23 cellular contexts compared by ENCODE assay signal in genomic region chr1:14949270-14949835, GRCh38.
A peak's percentile ranks its signal among the peaks of the same experiment; 100 is the strongest.
DNase-seq lines count a peak whose midpoint lies in the region; ATAC-seq, FAIRE-seq and TF ChIP-seq lines count a peak whose summit lies in the region.
"Had no signal": no experiment of that assay in that cellular context is flagged by ENCODE, and none has a peak within 500 bp of the region (broad histone marks: within the 10 kb centered on the region; RNA-seq: fewer than 3 reads in every experiment).

No MANE protein-coding gene starts in this region.

- H3K36me3 ChIP-seq in H7 (replicated peaks; ENCODE audit: control insufficient read depth, insufficient read depth, low read length) (no peaks in the 10 kb centered on the region), kidney (ENCODE audit: control insufficient read depth in 1 of 2, insufficient read depth in 2 of 2, low read length in 2 of 2) (no peaks in the 10 kb centered on the region), spleen (peaks cover 0 to 9% (median 0%) of the 10 kb centered on the region in 6 donors)
- H3K36me3 ChIP-seq: adrenal gland, SJSA1 had no signal

- 70 to 95% (median 81%) methylated on average over 6 of the region's 6 CpGs for WGBS in spleen, 5 donors

- H3K4me1 ChIP-seq in kidney (ENCODE audit: control insufficient read depth in 1 of 2, insufficient read depth in 1 of 2, low read depth in 1 of 2, low read length in 2 of 2): peaks cover 59 to 72% of the 10 kb centered on the region in 2 donors
- peaks cover 12 to 100% (median 54%) of the 10 kb centered on the region in 6 donors for H3K4me1 ChIP-seq in spleen

- H3K27ac Mint-ChIP-seq in WTC11 (peak overlapping the region; percentile 46; the same call in 1 of the 2 replicates), type B pancreatic cell (no peak overlapping the region)
- H3K27ac Mint-ChIP-seq: activated naive CD4-positive, alpha-beta T cell treated with anti-CD3 and anti-CD28 coated beads for 36 hours; HFFc6; stimulated activated naive CD8-positive, alpha-beta T cell treated with anti-CD3 and anti-CD28 coated beads, Interleukin-15, Interleukin-2, amounts not matched to agents 100 ng/mL and 50 ng/mL, for 24 hours had no signal

- intact Hi-C loops in kidney (cut with DNase I) (no loop called here), spleen (cut with DNase I; ENCODE audit: low total_unique reads) (no loop called here)

- ATAC-seq in WTC11: no peak
- ATAC-seq in GM21423 (IDR thresholded peaks at IDR 0.05; ENCODE audit: unreplicated experiment): no peak
- no peak for ATAC-seq in HG02973 (IDR thresholded peaks at IDR 0.05; ENCODE audit: unreplicated experiment)
- ATAC-seq: left cardiac atrium, psoas muscle had no signal

- FAIRE-seq in kidney (lab: Jason Lieb, UNC): no peak
- FAIRE-seq: frontal cortex had no signal

- TF ChIP-seq CTCF in WTC11 (IDR thresholded peaks at IDR 0.05) (no peak), kidney (IDR thresholded peaks at IDR 0.05; ENCODE audit: borderline replicate concordance, extremely low read depth, insufficient read depth) (no peak), spleen (IDR thresholded peaks at IDR 0.05 in 8 of 11, conservative IDR thresholded peaks at IDR 0.05 in 3 of 11) (no peak), type B pancreatic cell (conservative IDR thresholded peaks at IDR 0.05) (no peak)

- H3K9me3 ChIP-seq in kidney (ENCODE audit: control insufficient read depth in 1 of 2, low read length in 2 of 2) (no peaks in the 10 kb centered on the region), spleen (peaks cover 0 to 9% (median 5%) of the 10 kb centered on the region in 8 donors)
- H3K9me3 ChIP-seq: adrenal gland, psoas muscle, SJSA1 had no signal

- POLR2A ChIA-PET in WTC11 (lab: Charles Lee): no interaction called here

- H3K4me3 Mint-ChIP-seq in WTC11 (no peak overlapping the region), type B pancreatic cell (no peak overlapping the region)
- H3K4me3 Mint-ChIP-seq: activated naive CD4-positive, alpha-beta T cell treated with anti-CD3 and anti-CD28 coated beads for 36 hours; HFFc6; stimulated activated naive CD8-positive, alpha-beta T cell treated with anti-CD3 and anti-CD28 coated beads, Interleukin-15, Interleukin-2, amounts not matched to agents 100 ng/mL and 50 ng/mL, for 24 hours had no signal

- no peak for TF ChIP-seq POLR2A in spleen (IDR thresholded peaks at IDR 0.05)

- H3K27ac ChIP-seq in kidney (ENCODE audit: low read depth in 2 of 2, low read length in 2 of 2) (peak overlapping the region; percentile 49 to 65), spleen (peak overlapping the region; percentile 3 to 89 (median 81))
- H3K27ac ChIP-seq: BLaER1 treated with 17β-estradiol and CSF1 and Interleukin-3, amounts not matched to agents 10 nM and 100 nM; psoas muscle; SJSA1 had no signal

- H3K4me1 Mint-ChIP-seq in WTC11: peaks cover 45% of the 10 kb centered on the region
- peaks cover 28% of the 10 kb centered on the region for H3K4me1 Mint-ChIP-seq in type B pancreatic cell (ENCODE audit: unreplicated experiment)

- CTCF ChIA-PET in WTC11 (lab: Charles Lee): no interaction called here

- H3K4me3 ChIP-seq in H7 (ENCODE audit: insufficient read depth, low read depth, low read length): no peak overlapping the region
- H3K4me3 ChIP-seq in kidney (ENCODE audit: low read length in 2 of 2): no peak overlapping the region
- no peak overlapping the region for H3K4me3 ChIP-seq in spleen
- H3K4me3 ChIP-seq: adrenal gland; BLaER1 treated with 17β-estradiol and CSF1 and Interleukin-3, amounts not matched to agents 10 nM and 100 nM; psoas muscle; SJSA1 had no signal

- no peak overlapping the region for H3K9ac ChIP-seq in kidney (ENCODE audit: low read length in 2 of 2)
- H3K9ac ChIP-seq: BLaER1 treated with 17β-estradiol and CSF1 and Interleukin-3, amounts not matched to agents 10 nM and 100 nM had no signal

- H3K9me3 Mint-ChIP-seq in WTC11 (0 out of 2 replicates have a peak, but pooled peaks cover 5% of the 10 kb centered on the region), type B pancreatic cell (no peaks in the 10 kb centered on the region)
- H3K9me3 Mint-ChIP-seq: activated naive CD4-positive, alpha-beta T cell treated with anti-CD3 and anti-CD28 coated beads for 36 hours; HFFc6; stimulated activated naive CD8-positive, alpha-beta T cell treated with anti-CD3 and anti-CD28 coated beads, Interleukin-15, Interleukin-2, amounts not matched to agents 100 ng/mL and 50 ng/mL, for 24 hours had no signal

- DNase-seq in H7 (peak; percentile 33), WTC11 (ENCODE audit: low spot score) (no peak), kidney (no peak), spleen (no peak), type B pancreatic cell (ENCODE audit: extremely low spot score, unreplicated experiment) (no peak)
- DNase-seq: activated CD4-positive, alpha-beta T cell treated with anti-CD3 and anti-CD28 coated beads, Interleukin-2, amount 50 U/mL, for 4 hours; activated CD4-positive, CD25-positive, alpha-beta regulatory T cell; activated naive CD4-positive, alpha-beta T cell treated with anti-CD3 and anti-CD28 coated beads for 36 hours; adrenal gland; cortex of kidney; DND-41; HFFc6; left cardiac atrium; NCI-H1048; NCI-H1694 treated with DMSO at 0.1 percent for 48 hours; psoas muscle; trophoblast cell had no signal

- 0 out of 2 replicates have a peak, but pooled peaks cover 4% of the 10 kb centered on the region for H3K36me3 Mint-ChIP-seq in WTC11
- peaks cover 4% of the 10 kb centered on the region for H3K36me3 Mint-ChIP-seq in type B pancreatic cell

- H3K27me3 Mint-ChIP-seq in WTC11 (ENCODE audit: low read depth): no peaks in the 10 kb centered on the region
- H3K27me3 Mint-ChIP-seq in type B pancreatic cell: no peaks in the 10 kb centered on the region
- H3K27me3 Mint-ChIP-seq: stimulated activated naive CD8-positive, alpha-beta T cell treated with anti-CD3 and anti-CD28 coated beads, Interleukin-15, Interleukin-2, amounts not matched to agents 100 ng/mL and 50 ng/mL, for 24 hours had no signal

- H3K27me3 ChIP-seq in H7 (ENCODE audit: control insufficient read depth, insufficient read depth, low read length) (no peaks in the 10 kb centered on the region), spleen (replicated peaks in 1 of 7) (no peaks in the 10 kb centered on the region)
- H3K27me3 ChIP-seq: adrenal gland, SJSA1 had no signal

TF ChIP-seq in WTC11, 78 proteins besides CTCF, POLR2A, EP300 and RAD21:
- TF ChIP-seq RELA (CRISPR knock-in tag; IDR thresholded peaks at IDR 0.05; ENCODE audit: borderline replicate concordance): no peak
- no peak for TF ChIP-seq E2F5 (CRISPR knock-in tag; IDR thresholded peaks at IDR 0.05)
